In the genomic region with DNA sequence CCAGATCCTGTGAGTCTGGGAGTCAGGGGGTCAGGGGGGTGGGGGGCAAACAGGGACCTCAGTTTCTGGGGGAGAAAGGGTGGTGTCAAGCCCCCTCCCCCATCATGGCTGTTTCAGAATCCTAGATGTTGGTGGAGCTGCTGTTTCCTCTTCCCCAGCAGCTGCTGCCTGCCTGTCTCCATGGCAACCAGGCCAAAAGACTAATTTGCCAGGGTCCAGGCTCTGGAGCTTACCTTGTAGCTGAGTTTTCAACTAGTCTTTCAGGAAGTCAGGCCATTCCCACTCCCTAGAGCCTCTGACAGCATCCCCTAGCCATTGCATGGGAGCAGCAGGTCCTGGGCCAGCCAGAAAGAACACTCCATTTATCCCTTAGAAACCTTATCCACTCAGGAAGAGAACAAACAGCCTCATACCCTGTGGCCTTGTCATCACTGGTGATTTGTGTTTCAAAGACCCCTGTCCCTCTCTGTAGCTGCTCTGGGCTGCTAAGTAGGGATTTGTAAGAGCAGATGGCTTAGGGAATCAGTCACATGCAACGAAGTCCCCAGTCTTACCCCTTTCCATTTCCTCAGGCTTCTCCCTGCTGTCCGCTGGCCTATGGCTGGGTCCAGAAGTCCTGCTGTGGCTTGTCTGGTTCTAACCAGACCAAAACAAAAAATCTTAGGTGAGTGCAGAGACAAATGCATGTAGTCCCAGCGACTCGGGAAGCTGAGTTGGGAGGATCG, we compare ENCODE assay signal across 1 cellular context.
TF ChIP-seq lines count a peak whose summit lies in the region.

No MANE protein-coding gene starts in this region.

TF ChIP-seq in HepG2, 621 proteins besides CTCF, POLR2A, EP300 and RAD21:
- TF ChIP-seq SKI (IDR thresholded peaks at IDR 0.05; ENCODE audit: partially characterized antibody) (no peak), HOXD1 (CRISPR knock-in tag; IDR thresholded peaks at IDR 0.05) (no peak), ZFP37 (CRISPR knock-in tag; IDR thresholded peaks at IDR 0.05; ENCODE audit: borderline replicate concordance) (no peak), SNRNP70 (IDR thresholded peaks at IDR 0.05; ENCODE audit: low read depth, low read length) (no peak), CBX2 (IDR thresholded peaks at IDR 0.05; ENCODE audit: low read depth, low read length) (no peak), CBX2 (CRISPR knock-in tag; IDR thresholded peaks at IDR 0.05; ENCODE audit: low read depth) (no peak), ZNF552 (CRISPR knock-in tag; IDR thresholded peaks at IDR 0.05; ENCODE audit: borderline replicate concordance) (no peak), ZNF891 (CRISPR knock-in tag; IDR thresholded peaks at IDR 0.05) (no peak), RFX3 (CRISPR knock-in tag; IDR thresholded peaks at IDR 0.05) (peak; percentile 40; the same call in 1 of the 2 replicates), ZNF550 (CRISPR knock-in tag; IDR thresholded peaks at IDR 0.05; ENCODE audit: borderline replicate concordance) (no peak), ZBTB42 (CRISPR knock-in tag; IDR thresholded peaks at IDR 0.05) (no peak)
- TF ChIP-seq, protein P1, sequence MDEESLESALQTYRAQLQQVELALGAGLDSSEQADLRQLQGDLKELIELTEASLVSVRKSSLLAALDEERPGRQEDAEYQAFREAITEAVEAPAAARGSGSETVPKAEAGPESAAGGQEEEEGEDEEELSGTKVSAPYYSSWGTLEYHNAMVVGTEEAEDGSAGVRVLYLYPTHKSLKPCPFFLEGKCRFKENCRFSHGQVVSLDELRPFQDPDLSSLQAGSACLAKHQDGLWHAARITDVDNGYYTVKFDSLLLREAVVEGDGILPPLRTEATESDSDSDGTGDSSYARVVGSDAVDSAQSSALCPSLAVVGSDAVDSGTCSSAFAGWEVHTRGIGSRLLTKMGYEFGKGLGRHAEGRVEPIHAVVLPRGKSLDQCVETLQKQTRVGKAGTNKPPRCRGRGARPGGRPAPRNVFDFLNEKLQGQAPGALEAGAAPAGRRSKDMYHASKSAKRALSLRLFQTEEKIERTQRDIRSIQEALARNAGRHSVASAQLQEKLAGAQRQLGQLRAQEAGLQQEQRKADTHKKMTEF (CRISPR knock-in tag; IDR thresholded peaks at IDR 0.05) = no peak
- TF ChIP-seq, protein P2, sequence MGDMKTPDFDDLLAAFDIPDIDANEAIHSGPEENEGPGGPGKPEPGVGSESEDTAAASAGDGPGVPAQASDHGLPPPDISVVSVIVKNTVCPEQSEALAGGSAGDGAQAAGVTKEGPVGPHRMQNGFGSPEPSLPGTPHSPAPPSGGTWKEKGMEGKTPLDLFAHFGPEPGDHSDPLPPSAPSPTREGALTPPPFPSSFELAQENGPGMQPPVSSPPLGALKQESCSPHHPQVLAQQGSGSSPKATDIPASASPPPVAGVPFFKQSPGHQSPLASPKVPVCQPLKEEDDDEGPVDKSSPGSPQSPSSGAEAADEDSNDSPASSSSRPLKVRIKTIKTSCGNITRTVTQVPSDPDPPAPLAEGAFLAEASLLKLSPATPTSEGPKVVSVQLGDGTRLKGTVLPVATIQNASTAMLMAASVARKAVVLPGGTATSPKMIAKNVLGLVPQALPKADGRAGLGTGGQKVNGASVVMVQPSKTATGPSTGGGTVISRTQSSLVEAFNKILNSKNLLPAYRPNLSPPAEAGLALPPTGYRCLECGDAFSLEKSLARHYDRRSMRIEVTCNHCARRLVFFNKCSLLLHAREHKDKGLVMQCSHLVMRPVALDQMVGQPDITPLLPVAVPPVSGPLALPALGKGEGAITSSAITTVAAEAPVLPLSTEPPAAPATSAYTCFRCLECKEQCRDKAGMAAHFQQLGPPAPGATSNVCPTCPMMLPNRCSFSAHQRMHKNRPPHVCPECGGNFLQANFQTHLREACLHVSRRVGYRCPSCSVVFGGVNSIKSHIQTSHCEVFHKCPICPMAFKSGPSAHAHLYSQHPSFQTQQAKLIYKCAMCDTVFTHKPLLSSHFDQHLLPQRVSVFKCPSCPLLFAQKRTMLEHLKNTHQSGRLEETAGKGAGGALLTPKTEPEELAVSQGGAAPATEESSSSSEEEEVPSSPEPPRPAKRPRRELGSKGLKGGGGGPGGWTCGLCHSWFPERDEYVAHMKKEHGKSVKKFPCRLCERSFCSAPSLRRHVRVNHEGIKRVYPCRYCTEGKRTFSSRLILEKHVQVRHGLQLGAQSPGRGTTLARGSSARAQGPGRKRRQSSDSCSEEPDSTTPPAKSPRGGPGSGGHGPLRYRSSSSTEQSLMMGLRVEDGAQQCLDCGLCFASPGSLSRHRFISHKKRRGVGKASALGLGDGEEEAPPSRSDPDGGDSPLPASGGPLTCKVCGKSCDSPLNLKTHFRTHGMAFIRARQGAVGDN (CRISPR knock-in tag; IDR thresholded peaks at IDR 0.05) = no peak
- TF ChIP-seq, protein P3, sequence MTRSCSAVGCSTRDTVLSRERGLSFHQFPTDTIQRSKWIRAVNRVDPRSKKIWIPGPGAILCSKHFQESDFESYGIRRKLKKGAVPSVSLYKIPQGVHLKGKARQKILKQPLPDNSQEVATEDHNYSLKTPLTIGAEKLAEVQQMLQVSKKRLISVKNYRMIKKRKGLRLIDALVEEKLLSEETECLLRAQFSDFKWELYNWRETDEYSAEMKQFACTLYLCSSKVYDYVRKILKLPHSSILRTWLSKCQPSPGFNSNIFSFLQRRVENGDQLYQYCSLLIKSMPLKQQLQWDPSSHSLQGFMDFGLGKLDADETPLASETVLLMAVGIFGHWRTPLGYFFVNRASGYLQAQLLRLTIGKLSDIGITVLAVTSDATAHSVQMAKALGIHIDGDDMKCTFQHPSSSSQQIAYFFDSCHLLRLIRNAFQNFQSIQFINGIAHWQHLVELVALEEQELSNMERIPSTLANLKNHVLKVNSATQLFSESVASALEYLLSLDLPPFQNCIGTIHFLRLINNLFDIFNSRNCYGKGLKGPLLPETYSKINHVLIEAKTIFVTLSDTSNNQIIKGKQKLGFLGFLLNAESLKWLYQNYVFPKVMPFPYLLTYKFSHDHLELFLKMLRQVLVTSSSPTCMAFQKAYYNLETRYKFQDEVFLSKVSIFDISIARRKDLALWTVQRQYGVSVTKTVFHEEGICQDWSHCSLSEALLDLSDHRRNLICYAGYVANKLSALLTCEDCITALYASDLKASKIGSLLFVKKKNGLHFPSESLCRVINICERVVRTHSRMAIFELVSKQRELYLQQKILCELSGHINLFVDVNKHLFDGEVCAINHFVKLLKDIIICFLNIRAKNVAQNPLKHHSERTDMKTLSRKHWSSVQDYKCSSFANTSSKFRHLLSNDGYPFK (CRISPR knock-in tag; IDR thresholded peaks at IDR 0.05; ENCODE audit: borderline replicate concordance) = no peak
- TF ChIP-seq, protein P4, sequence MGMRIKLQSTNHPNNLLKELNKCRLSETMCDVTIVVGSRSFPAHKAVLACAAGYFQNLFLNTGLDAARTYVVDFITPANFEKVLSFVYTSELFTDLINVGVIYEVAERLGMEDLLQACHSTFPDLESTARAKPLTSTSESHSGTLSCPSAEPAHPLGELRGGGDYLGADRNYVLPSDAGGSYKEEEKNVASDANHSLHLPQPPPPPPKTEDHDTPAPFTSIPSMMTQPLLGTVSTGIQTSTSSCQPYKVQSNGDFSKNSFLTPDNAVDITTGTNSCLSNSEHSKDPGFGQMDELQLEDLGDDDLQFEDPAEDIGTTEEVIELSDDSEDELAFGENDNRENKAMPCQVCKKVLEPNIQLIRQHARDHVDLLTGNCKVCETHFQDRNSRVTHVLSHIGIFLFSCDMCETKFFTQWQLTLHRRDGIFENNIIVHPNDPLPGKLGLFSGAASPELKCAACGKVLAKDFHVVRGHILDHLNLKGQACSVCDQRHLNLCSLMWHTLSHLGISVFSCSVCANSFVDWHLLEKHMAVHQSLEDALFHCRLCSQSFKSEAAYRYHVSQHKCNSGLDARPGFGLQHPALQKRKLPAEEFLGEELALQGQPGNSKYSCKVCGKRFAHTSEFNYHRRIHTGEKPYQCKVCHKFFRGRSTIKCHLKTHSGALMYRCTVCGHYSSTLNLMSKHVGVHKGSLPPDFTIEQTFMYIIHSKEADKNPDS (CRISPR knock-in tag; IDR thresholded peaks at IDR 0.05) = no peak
- TF ChIP-seq, protein P5, sequence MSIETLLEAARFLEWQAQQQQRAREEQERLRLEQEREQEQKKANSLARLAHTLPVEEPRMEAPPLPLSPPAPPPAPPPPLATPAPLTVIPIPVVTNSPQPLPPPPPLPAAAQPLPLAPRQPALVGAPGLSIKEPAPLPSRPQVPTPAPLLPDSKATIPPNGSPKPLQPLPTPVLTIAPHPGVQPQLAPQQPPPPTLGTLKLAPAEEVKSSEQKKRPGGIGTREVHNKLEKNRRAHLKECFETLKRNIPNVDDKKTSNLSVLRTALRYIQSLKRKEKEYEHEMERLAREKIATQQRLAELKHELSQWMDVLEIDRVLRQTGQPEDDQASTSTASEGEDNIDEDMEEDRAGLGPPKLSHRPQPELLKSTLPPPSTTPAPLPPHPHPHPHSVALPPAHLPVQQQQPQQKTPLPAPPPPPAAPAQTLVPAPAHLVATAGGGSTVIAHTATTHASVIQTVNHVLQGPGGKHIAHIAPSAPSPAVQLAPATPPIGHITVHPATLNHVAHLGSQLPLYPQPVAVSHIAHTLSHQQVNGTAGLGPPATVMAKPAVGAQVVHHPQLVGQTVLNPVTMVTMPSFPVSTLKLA (IDR thresholded peaks at IDR 0.05) = peak; percentile 67
